ENCODE assay signal across 21 cellular contexts in the genomic region with DNA sequence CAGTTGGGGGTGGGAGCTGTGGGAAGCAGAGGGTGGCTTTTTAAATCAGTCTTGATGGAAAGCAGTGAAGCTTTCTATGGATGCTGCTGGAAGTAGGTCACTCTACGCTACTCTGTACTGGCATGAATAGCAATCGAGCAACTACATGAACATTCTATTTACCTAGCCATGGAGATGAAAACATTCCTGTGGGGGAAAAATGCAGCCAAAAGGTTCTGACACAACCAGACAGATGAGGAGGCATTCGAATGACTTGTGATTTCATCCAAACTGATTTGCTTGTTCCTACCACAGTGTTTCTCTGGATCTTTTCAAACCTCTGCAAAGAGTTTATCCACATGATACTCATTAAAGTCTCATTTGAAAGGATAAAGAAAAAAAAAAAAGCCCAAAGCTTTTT.
"Had no signal": no experiment of that assay in that cellular context is flagged by ENCODE, and none has a peak within 500 bp of the region (broad histone marks: within the 10 kb centered on the region; RNA-seq: fewer than 3 reads in every experiment).

No MANE protein-coding gene starts in this region.

- H3K4me3 ChIP-seq: body of pancreas, lung, skin epidermis, transverse colon, uterus had no signal

- H3K36me3 Mint-ChIP-seq: mesothelial cell of epicardium had no signal

- ATAC-seq: body of pancreas; right cardiac atrium; stimulated activated naive CD8-positive, alpha-beta T cell treated with anti-CD3 and anti-CD28 coated beads, Interleukin-15, Interleukin-2, amounts not matched to agents 100 U/mL and 50 U/mL, for 24 hours had no signal

- H3K27ac Mint-ChIP-seq: activated naive CD4-positive, alpha-beta T cell treated with anti-CD3 and anti-CD28 coated beads, Interleukin-2, amount 50 U/mL, for 24 hours; mesothelial cell of epicardium; nephron; progenitor cell of endocrine pancreas had no signal

- DNase-seq: activated CD4-positive, alpha-beta T cell treated with anti-CD3 and anti-CD28 coated beads, Interleukin-2, amount 50 U/mL, for 1 hour; activated CD4-positive, CD25-positive, alpha-beta regulatory T cell treated with anti-CD3 and anti-CD28 coated beads, Interleukin-2, amount 50 U/mL, for 72 hours; activated CD8-positive, alpha-beta memory T cell treated with anti-CD3 and anti-CD28 coated beads for 24 hours; activated CD8-positive, alpha-beta memory T cell treated with anti-CD3 and anti-CD28 coated beads, Interleukin-2, amount 50 U/mL, for 48 hours; activated effector memory CD4-positive, alpha-beta T cell treated with anti-CD3 and anti-CD28 coated beads, Interleukin-2, amount 50 U/mL, for 16 hours; activated T-cell treated with anti-CD3 and anti-CD28 coated beads, Interleukin-2, amount 50 U/mL, for 48 hours; body of pancreas; central memory CD4-positive, alpha-beta T cell; cortex of kidney; effector CD4-positive, alpha-beta T cell; nucleus accumbens; right cardiac atrium; stimulated activated naive CD8-positive, alpha-beta T cell treated with anti-CD3 and anti-CD28 coated beads, Interleukin-15, Interleukin-2, amounts not matched to agents 100 U/mL and 50 U/mL, for 24 hours; transverse colon; uterus had no signal

- H3K9me3 Mint-ChIP-seq: activated naive CD4-positive, alpha-beta T cell treated with anti-CD3 and anti-CD28 coated beads, Interleukin-2, amount 50 U/mL, for 24 hours; mesothelial cell of epicardium; nephron had no signal

- H3K4me3 Mint-ChIP-seq: activated naive CD4-positive, alpha-beta T cell treated with anti-CD3 and anti-CD28 coated beads, Interleukin-2, amount 50 U/mL, for 24 hours; mesothelial cell of epicardium; nephron had no signal

- H3K4me1 Mint-ChIP-seq: activated naive CD4-positive, alpha-beta T cell treated with anti-CD3 and anti-CD28 coated beads, Interleukin-2, amount 50 U/mL, for 24 hours had no signal
